Comparison of ENCODE assay signal across 8 cellular contexts in genomic region chr1:24704411-24705259, GRCh38. TPM values are rescaled to one million over a fixed set of nuclear protein-coding genes. Genes with fewer than 3 reads are reported as not detected.
DNase-seq lines count a peak whose midpoint lies in the region; ATAC-seq and TF ChIP-seq lines count a peak whose summit lies in the region.

No MANE protein-coding gene starts in this region.

- H3K27ac ChIP-seq in breast epithelium: peak overlapping the region; percentile 90

- intact Hi-C loops in breast epithelium (cut with DNase I; ENCODE audit: low total_unique reads): no loop called here

- peak in 8 of 14 donors; percentile 23 to 78 (median 52) for DNase-seq in C1 segment of cervical spinal cord (lab: John Stamatoyannopoulos, UW)
- peak; percentile 43 for DNase-seq in NCI-H128 (lab: John Stamatoyannopoulos, UW; ENCODE audit: unreplicated experiment)
- DNase-seq in breast epithelium (ENCODE audit: low spot score in 2 of 2): no peak
- DNase-seq in memory B cell (ENCODE audit: low spot score in 2 of 2): no peak
- DNase-seq in KG1 (lab: John Stamatoyannopoulos, UW): no peak
- no peak for DNase-seq in stimulated activated CD4-positive, alpha-beta T cell treated with anti-CD3 and anti-CD28 coated beads, Interleukin-4, amount 100 ng/mL, for 24 hours

- peaks cover 2% of the 10 kb centered on the region for H3K27me3 Mint-ChIP-seq in memory B cell

- no peaks in the 10 kb centered on the region for H3K9me3 Mint-ChIP-seq in memory B cell

- peak overlapping the region; percentile 41 for H3K4me3 Mint-ChIP-seq in memory B cell

- H3K27me3 ChIP-seq in breast epithelium: no peaks in the 10 kb centered on the region

- H3K36me3 ChIP-seq in breast epithelium: no peaks in the 10 kb centered on the region

- H3K9me3 ChIP-seq in breast epithelium: no peaks in the 10 kb centered on the region

- peaks cover 2% of the 10 kb centered on the region for H3K36me3 Mint-ChIP-seq in memory B cell

- ATAC-seq in memory B cell (ENCODE audit: low read depth) (no peak), GM21515 (IDR thresholded peaks at IDR 0.05; ENCODE audit: unreplicated experiment) (no peak), GM19351 (IDR thresholded peaks at IDR 0.05; ENCODE audit: unreplicated experiment) (no peak)

- TF ChIP-seq POLR2A in breast epithelium (IDR thresholded peaks at IDR 0.05): no peak

- TF ChIP-seq CTCF in breast epithelium (IDR thresholded peaks at IDR 0.05): no peak

- H3K4me3 ChIP-seq in breast epithelium: peak overlapping the region in 2 of 3 donors; percentile 43 to 54

- H3K4me1 Mint-ChIP-seq in memory B cell: peaks cover 13% of the 10 kb centered on the region

- no peak overlapping the region for H3K27ac Mint-ChIP-seq in memory B cell

- peaks cover 0 to 7% of the 10 kb centered on the region in 2 donors for H3K4me1 ChIP-seq in breast epithelium

RNA-seq across cellular contexts. Expression of gene CLIC4, which starts 40.6 kb away (rescaled TPM):
- 100 to 1,000 TPM; 162 to 217 (median 196) TPM for total RNA-seq in breast epithelium

Comparison
In these comparisons a context has a peak if more than half of its experiments do, and no peak if none do; other contexts are left out.
1. DNase-seq: peak in C1 segment of cervical spinal cord (8 of 14) and NCI-H128 (single experiment); none in breast epithelium (0 of 2), memory B cell (0 of 2), KG1 (single experiment) and stimulated activated CD4-positive, alpha-beta T cell treated with anti-CD3 and anti-CD28 coated beads, Interleukin-4, amount 100 ng/mL, for 24 hours (single experiment).